Comparison of ENCODE assay signal across 28 cellular contexts in the genomic region with DNA sequence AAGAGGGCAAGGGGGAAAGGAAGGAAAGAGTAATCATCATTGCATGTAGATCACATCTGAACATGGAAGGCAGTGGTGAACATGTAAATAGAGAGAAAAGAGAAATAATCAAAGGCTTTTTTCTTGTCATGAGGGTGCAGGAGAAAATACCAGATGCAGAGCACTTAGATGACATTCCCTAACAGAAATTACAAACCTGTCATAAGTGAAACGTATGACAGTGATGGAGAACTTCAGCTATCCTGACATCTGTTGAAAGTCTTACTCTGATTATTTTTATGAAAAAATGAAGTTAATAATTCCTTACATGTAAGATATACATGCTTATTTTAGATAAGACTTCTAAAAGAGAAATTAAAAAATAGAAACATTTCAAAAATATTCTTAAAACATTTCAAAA.
"Had no signal": no experiment of that assay in that cellular context is flagged by ENCODE, and none has a peak within 500 bp of the region (broad histone marks: within the 10 kb centered on the region; RNA-seq: fewer than 3 reads in every experiment).

No MANE protein-coding gene starts in this region.

- DNase-seq: activated B cell treated with CpG ODN at 0.5 μM for 24 hours; activated CD4-positive, alpha-beta memory T cell treated with anti-CD3 and anti-CD28 coated beads for 36 hours; activated CD4-positive, alpha-beta T cell treated with anti-CD3 and anti-CD28 coated beads for 4 hours; activated CD4-positive, alpha-beta T cell treated with anti-CD3 and anti-CD28 coated beads, Interleukin-2, amount 50 U/mL, for 1 hour; activated CD4-positive, CD25-positive, alpha-beta regulatory T cell treated with anti-CD3 and anti-CD28 coated beads, Interleukin-2, amount 50 U/mL, for 72 hours; activated CD8-positive, alpha-beta memory T cell treated with anti-CD3 and anti-CD28 coated beads, Interleukin-2, amount 50 U/mL, for 4 hours; activated gamma-delta T cell treated with Interleukin-2 at 50 U/mL for 16 hours; activated naive CD4-positive, alpha-beta T cell treated with anti-CD3 and anti-CD28 coated beads for 36 hours; activated T-cell treated with anti-CD3 and anti-CD28 coated beads for 4 hours; activated T-cell treated with anti-CD3 and anti-CD28 coated beads, Interleukin-2, amount 50 U/mL, for 4 hours; anterior cingulate cortex; brain microvascular endothelial cell; central memory CD4-positive, alpha-beta T cell; NCI-H1092; NCI-H1436 treated with DMSO at 0.1 percent for 48 hours; NCI-H1694 treated with DMSO at 0.1 percent for 48 hours; NCI-H2029; NCI-H345; NCI-H526; NCI-H748 treated with DMSO at 0.1 percent for 48 hours; NK-92 treated with Interleukin-12 subunit alpha and Interleukin-12 subunit beta, amount 100 ng/mL, for 24 hours; PC-9; Right ventricle myocardium superior; SW 1271; T-helper 1 cell; T-helper 9 cell had no signal

- H3K27ac ChIP-seq: brain microvascular endothelial cell, KMS-11, PC-9 had no signal

- ATAC-seq: activated naive CD4-positive, alpha-beta T cell treated with anti-CD3 and anti-CD28 coated beads, Interleukin-2, amount 50 U/mL, for 72 hours; activated T-cell treated with anti-CD3 and anti-CD28 coated beads, Interleukin-2, amount 50 U/mL, for 4 hours had no signal

- H3K27me3 ChIP-seq: brain microvascular endothelial cell had no signal

- H3K36me3 ChIP-seq: brain microvascular endothelial cell had no signal

- H3K4me3 ChIP-seq: PC-9 had no signal
